In the genomic region with DNA sequence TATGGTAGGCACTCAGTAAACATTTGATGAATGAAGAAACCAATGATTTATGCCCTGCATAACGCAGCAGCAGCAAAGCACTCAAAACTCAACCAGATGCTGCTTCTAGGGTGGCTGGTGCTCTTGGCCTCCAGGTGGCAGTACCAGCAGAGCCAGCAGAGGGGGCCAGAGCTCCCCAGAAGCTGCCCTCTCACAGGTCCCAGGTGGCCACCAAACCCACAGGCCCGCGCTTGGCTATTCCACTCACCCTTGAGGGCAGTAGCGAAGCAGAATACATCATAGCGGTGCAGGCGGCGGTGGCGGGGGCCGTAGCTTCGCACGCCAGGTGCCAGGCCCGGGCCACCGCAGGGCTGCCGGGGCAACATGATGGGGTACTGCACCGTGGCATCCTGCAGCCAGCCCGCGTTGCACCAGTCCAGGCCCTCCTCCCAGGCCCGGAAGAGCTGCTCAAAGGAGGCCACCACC, we compare ENCODE assay signal across 8 cellular contexts. TPM values are rescaled to one million over a fixed set of nuclear protein-coding genes. Genes with fewer than 3 reads are reported as not detected.
A peak's percentile ranks its signal among the peaks of the same experiment; 100 is the strongest.
DNase-seq lines count a peak whose midpoint lies in the region; ATAC-seq and TF ChIP-seq lines count a peak whose summit lies in the region.

No MANE protein-coding gene starts in this region.

- no peaks in the 10 kb centered on the region for H4K20me1 ChIP-seq in neural cell (ENCODE audit: insufficient read depth)

- DNase-seq in CD4-positive, CD25-positive, alpha-beta regulatory T cell, result peak in 2 of 3 donors; percentile 27 to 56
- DNase-seq in MV-4-11 (lab: John Stamatoyannopoulos, UW), result peak; percentile 16
- DNase-seq in epidermal melanocyte (ENCODE audit: insufficient read length, low spot score), result peak; percentile 42
- no peak for DNase-seq in inferior parietal cortex (ENCODE audit: extremely low spot score)

- H3K27me3 ChIP-seq in CD4-positive, CD25-positive, alpha-beta regulatory T cell (ENCODE audit: control insufficient read depth, insufficient read depth, low read length), result no peaks in the 10 kb centered on the region
- H3K27me3 ChIP-seq in neural cell (ENCODE audit: insufficient read depth, low read depth, low read length), result no peaks in the 10 kb centered on the region

- no peaks in the 10 kb centered on the region for H3K4me1 ChIP-seq in CD4-positive, CD25-positive, alpha-beta regulatory T cell (ENCODE audit: control insufficient read depth, insufficient read depth, low read length, poor library complexity, severe bottlenecking)

- no peak overlapping the region for H3K4me3 ChIP-seq in CD4-positive, CD25-positive, alpha-beta regulatory T cell (ENCODE audit: low read depth, low read length)
- no peak overlapping the region for H3K4me3 ChIP-seq in neural cell (ENCODE audit: low read length)

- no peaks in the 10 kb centered on the region for H3K79me2 ChIP-seq in neural cell (replicated peaks; ENCODE audit: insufficient read depth, low read length)

- no peak overlapping the region for H3K27ac Mint-ChIP-seq in CD4-positive, CD25-positive, alpha-beta regulatory T cell

- no peak overlapping the region for H2AFZ ChIP-seq in neural cell (ENCODE audit: low read depth, low read length)

- TF ChIP-seq RAD21 in neural cell (conservative IDR thresholded peaks at IDR 0.05), result no peak

- H3K9me3 Mint-ChIP-seq in CD4-positive, CD25-positive, alpha-beta regulatory T cell, result no peaks in the 10 kb centered on the region

- H3K9me3 ChIP-seq in CD4-positive, CD25-positive, alpha-beta regulatory T cell (ENCODE audit: control insufficient read depth in 2 of 2, low read length in 2 of 2), result no peaks in the 10 kb centered on the region
- H3K9me3 ChIP-seq in neural cell (ENCODE audit: low read length), result no peaks in the 10 kb centered on the region

- H3K36me3 Mint-ChIP-seq in CD4-positive, CD25-positive, alpha-beta regulatory T cell, result peaks cover 60% of the 10 kb centered on the region

- no peak overlapping the region for H3K9ac ChIP-seq in neural cell (ENCODE audit: low read length)

- TF ChIP-seq CTCF in VCaP (conservative IDR thresholded peaks at IDR 0.05) (peak; percentile 92), neural cell (IDR thresholded peaks at IDR 0.05; ENCODE audit: poor library complexity, severe bottlenecking) (peak; percentile 20)

- no peak for TF ChIP-seq EP300 in neural cell (conservative IDR thresholded peaks at IDR 0.05; ENCODE audit: poor library complexity, severe bottlenecking)

- no peak overlapping the region for H3K4me2 ChIP-seq in neural cell (ENCODE audit: low read length)

- peaks cover 80% of the 10 kb centered on the region for H3K36me3 ChIP-seq in CD4-positive, CD25-positive, alpha-beta regulatory T cell (ENCODE audit: control insufficient read depth, insufficient read depth, low read length)
- no peaks in the 10 kb centered on the region for H3K36me3 ChIP-seq in neural cell (ENCODE audit: insufficient read depth, low read length)

- no peaks in the 10 kb centered on the region for H3K27me3 Mint-ChIP-seq in CD4-positive, CD25-positive, alpha-beta regulatory T cell

- H3K9me2 ChIP-seq in neural cell (ENCODE audit: insufficient read depth, low read length), result no peaks in the 10 kb centered on the region

- no peak overlapping the region for H3K27ac ChIP-seq in CD4-positive, CD25-positive, alpha-beta regulatory T cell (ENCODE audit: insufficient read depth, low read length, poor library complexity, severe bottlenecking)
- H3K27ac ChIP-seq in VCaP, result no peak overlapping the region
- no peak overlapping the region for H3K27ac ChIP-seq in neural cell (ENCODE audit: low read length)

- peak; percentile 50 to 63 for ATAC-seq in CD4-positive, CD25-positive, alpha-beta regulatory T cell (ENCODE audit: low read depth in 2 of 2)
- ATAC-seq in GM18867 (IDR thresholded peaks at IDR 0.05; ENCODE audit: unreplicated experiment) (peak; percentile 63), HG02884 (IDR thresholded peaks at IDR 0.05; ENCODE audit: unreplicated experiment) (no peak)

- H3F3A ChIP-seq in neural cell (ENCODE audit: insufficient read depth, low read length, poor library complexity, severe bottlenecking), result no peaks in the 10 kb centered on the region

- peaks cover 0 to 26% (median 11%) of the 10 kb centered on the region in 4 donors for H3K4me1 Mint-ChIP-seq in CD4-positive, CD25-positive, alpha-beta regulatory T cell

- no peak overlapping the region for H3K4me3 Mint-ChIP-seq in CD4-positive, CD25-positive, alpha-beta regulatory T cell

TF ChIP-seq in neural cell, 6 proteins besides CTCF, POLR2A, EP300 and RAD21:
- TF ChIP-seq POLR2AphosphoS5 (IDR thresholded peaks at IDR 0.05), result no peak
- TF ChIP-seq TAF1 (IDR thresholded peaks at IDR 0.05; ENCODE audit: low read depth), result no peak
- TF ChIP-seq EZH2 (IDR thresholded peaks at IDR 0.05; ENCODE audit: borderline replicate concordance, insufficient read depth, low read length, poor library complexity, severe bottlenecking), result no peak
- TF ChIP-seq, protein P1, sequence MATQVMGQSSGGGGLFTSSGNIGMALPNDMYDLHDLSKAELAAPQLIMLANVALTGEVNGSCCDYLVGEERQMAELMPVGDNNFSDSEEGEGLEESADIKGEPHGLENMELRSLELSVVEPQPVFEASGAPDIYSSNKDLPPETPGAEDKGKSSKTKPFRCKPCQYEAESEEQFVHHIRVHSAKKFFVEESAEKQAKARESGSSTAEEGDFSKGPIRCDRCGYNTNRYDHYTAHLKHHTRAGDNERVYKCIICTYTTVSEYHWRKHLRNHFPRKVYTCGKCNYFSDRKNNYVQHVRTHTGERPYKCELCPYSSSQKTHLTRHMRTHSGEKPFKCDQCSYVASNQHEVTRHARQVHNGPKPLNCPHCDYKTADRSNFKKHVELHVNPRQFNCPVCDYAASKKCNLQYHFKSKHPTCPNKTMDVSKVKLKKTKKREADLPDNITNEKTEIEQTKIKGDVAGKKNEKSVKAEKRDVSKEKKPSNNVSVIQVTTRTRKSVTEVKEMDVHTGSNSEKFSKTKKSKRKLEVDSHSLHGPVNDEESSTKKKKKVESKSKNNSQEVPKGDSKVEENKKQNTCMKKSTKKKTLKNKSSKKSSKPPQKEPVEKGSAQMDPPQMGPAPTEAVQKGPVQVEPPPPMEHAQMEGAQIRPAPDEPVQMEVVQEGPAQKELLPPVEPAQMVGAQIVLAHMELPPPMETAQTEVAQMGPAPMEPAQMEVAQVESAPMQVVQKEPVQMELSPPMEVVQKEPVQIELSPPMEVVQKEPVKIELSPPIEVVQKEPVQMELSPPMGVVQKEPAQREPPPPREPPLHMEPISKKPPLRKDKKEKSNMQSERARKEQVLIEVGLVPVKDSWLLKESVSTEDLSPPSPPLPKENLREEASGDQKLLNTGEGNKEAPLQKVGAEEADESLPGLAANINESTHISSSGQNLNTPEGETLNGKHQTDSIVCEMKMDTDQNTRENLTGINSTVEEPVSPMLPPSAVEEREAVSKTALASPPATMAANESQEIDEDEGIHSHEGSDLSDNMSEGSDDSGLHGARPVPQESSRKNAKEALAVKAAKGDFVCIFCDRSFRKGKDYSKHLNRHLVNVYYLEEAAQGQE (IDR thresholded peaks at IDR 0.05; ENCODE audit: borderline replicate concordance), result no peak
- no peak for TF ChIP-seq SMC3 (conservative IDR thresholded peaks at IDR 0.05; ENCODE audit: poor library complexity)
TF ChIP-seq in neural cell: peak in this region for 0.

RNA-seq across cellular contexts. Expression of a gene that starts 16.6 kb away (rescaled TPM):
- total RNA-seq in CD4-positive, CD25-positive, alpha-beta regulatory T cell, result 251 TPM
- 100 to 1,000 TPM in 1 of 4 donors, 10 to 100 TPM in 3; 76.8 to 108 (median 93.3) TPM for polyA plus RNA-seq in CD4-positive, CD25-positive, alpha-beta regulatory T cell
- not detected in 2 replicates for polyA plus RNA-seq in neural cell
- polyA minus RNA-seq in neural cell, result not detected in 2 replicates

RNA-seq across cellular contexts. Expression of a gene that starts 34.4 kb away (rescaled TPM):
- 149 TPM for total RNA-seq in CD4-positive, CD25-positive, alpha-beta regulatory T cell
- 10 to 100 TPM; 14.0 to 15.4 (median 14.4) TPM for polyA plus RNA-seq in CD4-positive, CD25-positive, alpha-beta regulatory T cell
- polyA plus RNA-seq in neural cell, result 1.1 and 4.1 TPM in 2 replicates
- polyA minus RNA-seq in neural cell, result 0.97 and 1.7 TPM in 2 replicates

Comparison
In these comparisons a context has a peak if more than half of its experiments do, and no peak if none do; other contexts are left out.
1. RNA of a gene that starts 16.6 kb away (polyA plus RNA-seq): 76.8 to 108 TPM in CD4-positive, CD25-positive, alpha-beta regulatory T cell; not detected in neural cell; every median in the first group is over 10 times any median in the second.